26 cellular contexts compared by ENCODE assay signal in genomic region chr15:68014219-68014618, GRCh38. TPM values are rescaled to one million over a fixed set of nuclear protein-coding genes. Genes with fewer than 3 reads are reported as not detected.
DNase-seq lines count a peak whose midpoint lies in the region; ATAC-seq, FAIRE-seq and TF ChIP-seq lines count a peak whose summit lies in the region.
"Had no signal": no experiment of that assay in that cellular context is flagged by ENCODE, and none has a peak within 500 bp of the region (broad histone marks: within the 10 kb centered on the region; RNA-seq: fewer than 3 reads in every experiment).

No MANE protein-coding gene starts in this region.

- no peak for ATAC-seq in effector memory CD8-positive, alpha-beta T cell (replicated peaks)
- ATAC-seq in SK-N-SH treated with all-trans-retinoic acid at 6 μM for 48 hours: no peak
- ATAC-seq in activated CD4-positive, CD25-positive, alpha-beta regulatory T cell treated with anti-CD3 and anti-CD28 coated beads, Interleukin-2, amount 50 U/mL, for 24 hours: no peak
- ATAC-seq in natural killer cell treated with Interleukin-12 subunit alpha and Interleukin-12 subunit beta and Interleukin-15 and Interleukin-18, amount 100 ng/mL, for 72 hours: no peak
- ATAC-seq: A549 had no signal

- H3K9me3 ChIP-seq in Caco-2 (peaks cover 9% of the 10 kb centered on the region; the same call in 1 of the 2 replicates), keratinocyte (ENCODE audit: control insufficient read depth, low read depth, low read length) (no peaks in the 10 kb centered on the region)
- H3K9me3 ChIP-seq: A549, BE2C had no signal

- H3K36me3 ChIP-seq in Caco-2 (ENCODE audit: control insufficient read depth, insufficient read depth, low read length) (no peaks in the 10 kb centered on the region), bronchial epithelial cell (ENCODE audit: control insufficient read depth, insufficient read depth, low read length) (no peaks in the 10 kb centered on the region), keratinocyte (ENCODE audit: control insufficient read depth in 2 of 2, extremely low read depth in 1 of 2, insufficient read depth in 2 of 2, low read length in 2 of 2) (no peaks in the 10 kb centered on the region)
- H3K36me3 ChIP-seq: BE2C; BLaER1 treated with 17β-estradiol and CSF1 and Interleukin-3, amounts not matched to agents 10 nM and 100 nM had no signal

- H3K9me3 Mint-ChIP-seq in Caco-2 (ENCODE audit: unreplicated experiment): peaks cover 52% of the 10 kb centered on the region
- H3K9me3 Mint-ChIP-seq in effector memory CD8-positive, alpha-beta T cell: peaks cover 0 to 1% of the 10 kb centered on the region in 2 donors
- H3K9me3 Mint-ChIP-seq in natural killer cell treated with Interleukin-12 subunit alpha and Interleukin-12 subunit beta and Interleukin-15 and Interleukin-18, amount 100 ng/mL, for 72 hours: no peaks in the 10 kb centered on the region
- H3K9me3 Mint-ChIP-seq: CD4-positive, alpha-beta T cell had no signal

- peaks cover 11% of the 10 kb centered on the region for H3K36me3 Mint-ChIP-seq in Caco-2 (ENCODE audit: insufficient read depth, unreplicated experiment)
- H3K36me3 Mint-ChIP-seq in effector memory CD8-positive, alpha-beta T cell (ENCODE audit: insufficient read depth): no peaks in the 10 kb centered on the region
- no peaks in the 10 kb centered on the region for H3K36me3 Mint-ChIP-seq in natural killer cell treated with Interleukin-12 subunit alpha and Interleukin-12 subunit beta and Interleukin-15 and Interleukin-18, amount 100 ng/mL, for 72 hours
- H3K36me3 Mint-ChIP-seq: CD14-positive monocyte had no signal

- POLR2A ChIA-PET in Caco-2 (lab: Charles Lee): no interaction called here

- intact Hi-C loops in Caco-2 (cut with micrococcal nuclease; ENCODE audit: unreplicated experiment): no loop called here

- no peak overlapping the region for H3K4me3 Mint-ChIP-seq in Caco-2 (ENCODE audit: unreplicated experiment)
- H3K4me3 Mint-ChIP-seq in effector memory CD8-positive, alpha-beta T cell: no peak overlapping the region
- no peak overlapping the region for H3K4me3 Mint-ChIP-seq in natural killer cell treated with Interleukin-12 subunit alpha and Interleukin-12 subunit beta and Interleukin-15 and Interleukin-18, amount 100 ng/mL, for 72 hours
- H3K4me3 Mint-ChIP-seq: CD4-positive, alpha-beta T cell; CD8-positive, alpha-beta memory T cell had no signal

- no peak for DNase-seq in Caco-2
- no peak for DNase-seq in HTR-8/SVneo (ENCODE audit: insufficient read length, low spot score)
- peak; percentile 34 for DNase-seq in bronchial epithelial cell (ENCODE audit: low read depth)
- DNase-seq in keratinocyte (ENCODE audit: low read depth, low spot score): peak; percentile 48
- DNase-seq in effector memory CD8-positive, alpha-beta T cell: no peak
- no peak for DNase-seq in natural killer cell treated with Interleukin-12 subunit alpha and Interleukin-12 subunit beta and Interleukin-15 and Interleukin-18, amount 100 ng/mL, for 72 hours (ENCODE audit: low spot score)
- DNase-seq: 8988T; ACHN; AML-193; BE2C; Calu3; CD4-positive, alpha-beta T cell; CD8-positive, alpha-beta memory T cell; DMS53; DMS79 treated with DMSO at 0.1 percent for 48 hours; GF-D8; GM23248; H7; HCEC 1CT had no signal

- H3K27me3 Mint-ChIP-seq in Caco-2 (ENCODE audit: insufficient read depth, unreplicated experiment): no peaks in the 10 kb centered on the region
- peaks cover 33 to 38% of the 10 kb centered on the region in 2 donors for H3K27me3 Mint-ChIP-seq in effector memory CD8-positive, alpha-beta T cell
- peaks cover 12 to 23% of the 10 kb centered on the region in 2 donors for H3K27me3 Mint-ChIP-seq in natural killer cell treated with Interleukin-12 subunit alpha and Interleukin-12 subunit beta and Interleukin-15 and Interleukin-18, amount 100 ng/mL, for 72 hours

- H3K27ac ChIP-seq in keratinocyte (ENCODE audit: control insufficient read depth, insufficient read depth, low read length): no peak overlapping the region
- H3K27ac ChIP-seq: BLaER1 treated with 17β-estradiol and CSF1 and Interleukin-3, amounts not matched to agents 10 nM and 100 nM; GM23248 had no signal

- H2AFZ ChIP-seq in keratinocyte (ENCODE audit: control insufficient read depth, low read length): no peak overlapping the region
- H2AFZ ChIP-seq: GM23248 had no signal

- no peak overlapping the region for H3K4me3 ChIP-seq in Caco-2 (ENCODE audit: low read depth, low read length)
- no peak overlapping the region for H3K4me3 ChIP-seq in bronchial epithelial cell (ENCODE audit: low read depth, low read length)
- no peak overlapping the region for H3K4me3 ChIP-seq in keratinocyte (ENCODE audit: control insufficient read depth in 2 of 3, extremely low read depth in 1 of 3, insufficient read depth in 2 of 3, low read depth in 1 of 3, low read length in 3 of 3)
- H3K4me3 ChIP-seq: A549; BLaER1 treated with 17β-estradiol and CSF1 and Interleukin-3, amounts not matched to agents 10 nM and 100 nM; GM23248 had no signal

- BruUV-seq in Caco-2 (replicated peaks; lab: Mats Ljungman, UMichigan): no TSS peak

- dilution Hi-C loops in keratinocyte (cut with MboI; ENCODE audit: extremely low pct_ligation_motif_present, low sequenced_read_pairs): no loop called here

- H3K27me3 ChIP-seq in Caco-2 (replicated peaks; ENCODE audit: control insufficient read depth, insufficient read depth, low read length) (no peaks in the 10 kb centered on the region), bronchial epithelial cell (ENCODE audit: control insufficient read depth, insufficient read depth, low read length) (no peaks in the 10 kb centered on the region), keratinocyte (ENCODE audit: control insufficient read depth, extremely low read depth, insufficient read depth, low read length) (no peaks in the 10 kb centered on the region)
- H3K27me3 ChIP-seq: BE2C; BLaER1 treated with 17β-estradiol and CSF1 and Interleukin-3, amounts not matched to agents 10 nM and 100 nM had no signal

- no peaks in the 10 kb centered on the region for H4K20me1 ChIP-seq in keratinocyte (ENCODE audit: control insufficient read depth, extremely low read depth, insufficient read depth, low read length)
- H4K20me1 ChIP-seq: BLaER1 treated with 17β-estradiol and CSF1 and Interleukin-3, amounts not matched to agents 10 nM and 100 nM had no signal

- no peaks in the 10 kb centered on the region for H3K9me1 ChIP-seq in keratinocyte (ENCODE audit: control insufficient read depth, extremely low read depth, insufficient read depth, low read length)

- peak overlapping the region; percentile 89 for H3K27ac Mint-ChIP-seq in Caco-2 (ENCODE audit: unreplicated experiment)
- no peak overlapping the region for H3K27ac Mint-ChIP-seq in effector memory CD8-positive, alpha-beta T cell
- no peak overlapping the region for H3K27ac Mint-ChIP-seq in natural killer cell treated with Interleukin-12 subunit alpha and Interleukin-12 subunit beta and Interleukin-15 and Interleukin-18, amount 100 ng/mL, for 72 hours
- H3K27ac Mint-ChIP-seq: CD4-positive, alpha-beta T cell had no signal

- CTCF ChIA-PET in Caco-2 (lab: Charles Lee): no interaction called here

- peaks cover 25% of the 10 kb centered on the region for H3K4me1 ChIP-seq in Caco-2
- H3K4me1 ChIP-seq in keratinocyte (ENCODE audit: control insufficient read depth, extremely low read depth, insufficient read depth, low read length): peaks cover 11% of the 10 kb centered on the region
- H3K4me1 ChIP-seq: BE2C had no signal

- H3K4me1 Mint-ChIP-seq in Caco-2 (ENCODE audit: low read depth, unreplicated experiment): peaks cover 40% of the 10 kb centered on the region
- H3K4me1 Mint-ChIP-seq in effector memory CD8-positive, alpha-beta T cell (ENCODE audit: low read depth in 2 of 2): no peaks in the 10 kb centered on the region
- no peaks in the 10 kb centered on the region for H3K4me1 Mint-ChIP-seq in natural killer cell treated with Interleukin-12 subunit alpha and Interleukin-12 subunit beta and Interleukin-15 and Interleukin-18, amount 100 ng/mL, for 72 hours (ENCODE audit: low read depth in 2 of 2)
- H3K4me1 Mint-ChIP-seq: CD8-positive, alpha-beta memory T cell had no signal

- no peak overlapping the region for H3K9ac ChIP-seq in keratinocyte (ENCODE audit: control insufficient read depth, extremely low read depth, insufficient read depth, low read length)
- H3K9ac ChIP-seq: BLaER1 treated with 17β-estradiol and CSF1 and Interleukin-3, amounts not matched to agents 10 nM and 100 nM; GM23248 had no signal

- peak; percentile 4 for FAIRE-seq in HTR-8/SVneo (lab: Jason Lieb, UNC)
- FAIRE-seq in bronchial epithelial cell (lab: Jason Lieb, UNC): no peak
- FAIRE-seq in keratinocyte (lab: Jason Lieb, UNC): peak; percentile 92
- FAIRE-seq: A549, GM12891, H1 had no signal

- TF ChIP-seq CTCF in Caco-2 (IDR thresholded peaks at IDR 0.05; ENCODE audit: insufficient read depth in 1 of 2, low read depth in 1 of 2, low read length in 1 of 2, severe bottlenecking in 1 of 2, unreplicated experiment in 1 of 2): no peak
- TF ChIP-seq CTCF in bronchial epithelial cell (IDR thresholded peaks at IDR 0.05; ENCODE audit: insufficient read depth, low read length, severe bottlenecking): no peak
- TF ChIP-seq CTCF in keratinocyte (optimal IDR thresholded peaks at IDR 0.05 in 1 of 3, IDR thresholded peaks at IDR 0.05 in 1 of 3, conservative IDR thresholded peaks at IDR 0.05 in 1 of 3; ENCODE audit: extremely low read depth in 1 of 3, insufficient read depth in 2 of 3, low read length in 3 of 3): no peak

- H3K79me2 ChIP-seq in keratinocyte (ENCODE audit: control insufficient read depth, insufficient read depth, low read length): no peaks in the 10 kb centered on the region

- peak overlapping the region; percentile 25 for H3K4me2 ChIP-seq in keratinocyte (ENCODE audit: control insufficient read depth, extremely low read depth, insufficient read depth, low read depth, low read length)
- H3K4me2 ChIP-seq: A549; BLaER1 treated with 17β-estradiol and CSF1 and Interleukin-3, amounts not matched to agents 10 nM and 100 nM had no signal

TF ChIP-seq in SK-N-SH treated with all-trans-retinoic acid at 6 μM for 48 hours, 23 proteins besides CTCF, POLR2A, EP300 and RAD21:
- TF ChIP-seq ESRRG (CRISPR knock-in tag; IDR thresholded peaks at IDR 0.05): no peak
TF ChIP-seq in SK-N-SH treated with all-trans-retinoic acid at 6 μM for 48 hours: peak in this region for 0.

RNA-seq across cellular contexts. Expression of gene PIAS1, which starts 39.9 kb away (rescaled TPM):
- total RNA-seq in Caco-2 (2022): 43.1 and 48.0 TPM in 2 replicates
- total RNA-seq in bronchial epithelial cell: 6.8 and 9.1 TPM in 2 replicates
- polyA plus RNA-seq in keratinocyte: 38.0 to 75.3 TPM (median 58.2 TPM) in 3 replicates
- polyA plus RNA-seq in keratinocyte (2011; ENCODE audit: low read depth): 29.2 TPM
- 35.3 and 60.7 TPM in 2 replicates for polyA plus RNA-seq in keratinocyte (2011; cell fraction: cytosol; rRNA removed)
- 143 and 177 TPM in 2 replicates for polyA plus RNA-seq in keratinocyte (2011; cell fraction: nucleus; rRNA removed)
- polyA plus RNA-seq in keratinocyte (2012; ENCODE audit: low replicate concordance): 24.2 and 33.7 TPM in 2 replicates
- polyA minus RNA-seq in keratinocyte: 24.3 to 133 TPM (median 108 TPM) in 3 replicates
- 26.3 TPM for polyA minus RNA-seq in keratinocyte (2011; cell fraction: cytosol; rRNA and poly(A)+ RNA removed)
- polyA minus RNA-seq in keratinocyte (2011; cell fraction: nucleus; rRNA and poly(A)+ RNA removed): 77.1 and 130 TPM in 2 replicates
- total RNA-seq in natural killer cell treated with Interleukin-12 subunit alpha and Interleukin-12 subunit beta and Interleukin-15 and Interleukin-18, amount 100 ng/mL, for 72 hours: 10 to 100 TPM; 35.0 to 50.4 TPM

Comparison
In these comparisons a context has a peak if more than half of its experiments do, and no peak if none do; other contexts are left out.
1. DNase-seq: peak in bronchial epithelial cell (single experiment) and keratinocyte (single experiment); none in Caco-2 (0 of 2), HTR-8/SVneo (single experiment), effector memory CD8-positive, alpha-beta T cell (0 of 3) and natural killer cell treated with Interleukin-12 subunit alpha and Interleukin-12 subunit beta and Interleukin-15 and Interleukin-18, amount 100 ng/mL, for 72 hours (single experiment).